Comparison of ENCODE assay signal across 12 cellular contexts in genomic region chr13:49869514-49869913, GRCh38.
DNase-seq lines count a peak whose midpoint lies in the region; ATAC-seq and TF ChIP-seq lines count a peak whose summit lies in the region.
"Had no signal": no experiment of that assay in that cellular context is flagged by ENCODE, and none has a peak within 500 bp of the region (broad histone marks: within the 10 kb centered on the region; RNA-seq: fewer than 3 reads in every experiment).

No MANE protein-coding gene starts in this region.

- H3K4me3 Mint-ChIP-seq in natural killer cell, result no peak overlapping the region
- H3K4me3 Mint-ChIP-seq: stimulated activated naive CD8-positive, alpha-beta T cell treated with anti-CD3 and anti-CD28 coated beads, Interleukin-15, Interleukin-2, amounts not matched to agents 100 ng/mL and 50 ng/mL, for 24 hours had no signal

- no peaks in the 10 kb centered on the region for H3K4me1 Mint-ChIP-seq in natural killer cell

- no peaks in the 10 kb centered on the region for H4K20me1 ChIP-seq in OCI-LY1 (ENCODE audit: insufficient read depth, low read length)

- no peak for TF ChIP-seq POLR2A in erythroblast (IDR thresholded peaks at IDR 0.05; ENCODE audit: low read length)

- no peaks in the 10 kb centered on the region for H3K9me2 ChIP-seq in OCI-LY1 (ENCODE audit: low read depth, low read length)

- H3K36me3 Mint-ChIP-seq in natural killer cell, result no peaks in the 10 kb centered on the region

- no peak overlapping the region for H3K27ac ChIP-seq in OCI-LY1 (ENCODE audit: low read depth, low read length, poor library complexity, severe bottlenecking)

- H3K4me3 ChIP-seq in OCI-LY1 (ENCODE audit: low read depth, low read length, poor library complexity, severe bottlenecking) (no peak overlapping the region), retinal pigment epithelial cell (ENCODE audit: low read length) (no peak overlapping the region)

- no peak overlapping the region for H2AFZ ChIP-seq in OCI-LY1 (ENCODE audit: low read length)

- peak; percentile 61 for DNase-seq in NCI-H82 (lab: John Stamatoyannopoulos, UW)
- no peak for DNase-seq in NCI-H82 treated with DMSO at 0.1 percent for 48 hours (lab: John Stamatoyannopoulos, UW; ENCODE audit: unreplicated experiment)
- DNase-seq in erythroblast (lab: John Stamatoyannopoulos, UW), result peak; percentile 6 to 28
- DNase-seq in retinal pigment epithelial cell (ENCODE audit: low read depth), result no peak
- DNase-seq in NOMO-1 treated with dmso at 0.1 percent for 144 hours (lab: John Stamatoyannopoulos, UW; ENCODE audit: unreplicated experiment), result no peak
- no peak for DNase-seq in natural killer cell
- DNase-seq: activated effector memory CD4-positive, alpha-beta T cell treated with Interleukin-2 at 50 U/mL for 16 hours; C1 segment of cervical spinal cord had no signal

- H3K4me2 ChIP-seq in OCI-LY1 (ENCODE audit: low read length), result no peak overlapping the region

- H3K4me1 ChIP-seq in OCI-LY1 (ENCODE audit: insufficient read depth, low read length, severe bottlenecking), result no peaks in the 10 kb centered on the region

- H3K9ac ChIP-seq in OCI-LY1 (ENCODE audit: low read length), result no peak overlapping the region

- H3K9me3 Mint-ChIP-seq in natural killer cell, result no peaks in the 10 kb centered on the region

- H3K79me2 ChIP-seq in OCI-LY1 (ENCODE audit: insufficient read depth, low read length), result no peaks in the 10 kb centered on the region

- no peaks in the 10 kb centered on the region for H3F3A ChIP-seq in OCI-LY1 (ENCODE audit: insufficient read depth, low read length)

- no peak overlapping the region for H3K27ac Mint-ChIP-seq in natural killer cell
- H3K27ac Mint-ChIP-seq: stimulated activated naive CD8-positive, alpha-beta T cell treated with anti-CD3 and anti-CD28 coated beads, Interleukin-15, Interleukin-2, amounts not matched to agents 100 ng/mL and 50 ng/mL, for 24 hours had no signal

- 0 out of 2 replicates have a peak, but pooled peaks cover 3% of the 10 kb centered on the region for H3K9me3 ChIP-seq in OCI-LY1 (ENCODE audit: low read length)

- intact Hi-C loops in natural killer cell (cut with micrococcal nuclease), result no loop called here

- H3K27me3 ChIP-seq in OCI-LY1 (ENCODE audit: insufficient read depth, low read length), result no peaks in the 10 kb centered on the region

- TF ChIP-seq CTCF in OCI-LY1 (IDR thresholded peaks at IDR 0.05; ENCODE audit: low read length) (peak; percentile 69), retinal pigment epithelial cell (conservative IDR thresholded peaks at IDR 0.05; ENCODE audit: low read depth, low read length) (peak; percentile 53), natural killer cell (IDR thresholded peaks at IDR 0.05) (no peak)

- peaks cover 0 to 3% of the 10 kb centered on the region in 2 donors for H3K27me3 Mint-ChIP-seq in natural killer cell (ENCODE audit: low read depth in 2 of 2)
- H3K27me3 Mint-ChIP-seq: stimulated activated naive CD8-positive, alpha-beta T cell treated with anti-CD3 and anti-CD28 coated beads, Interleukin-15, Interleukin-2, amounts not matched to agents 100 ng/mL and 50 ng/mL, for 24 hours had no signal

- no peaks in the 10 kb centered on the region for H3K36me3 ChIP-seq in OCI-LY1 (ENCODE audit: insufficient read depth, low read length)

- ATAC-seq in HG03457 (IDR thresholded peaks at IDR 0.05; ENCODE audit: unreplicated experiment), result no peak
- ATAC-seq in natural killer cell, result no peak
- ATAC-seq: sciatic nerve had no signal

Comparison
In these comparisons a context has a peak if more than half of its experiments do, and no peak if none do; other contexts are left out.
1. DNase-seq: peak in NCI-H82 (single experiment) and erythroblast (2 of 2); none in NCI-H82 treated with DMSO at 0.1 percent for 48 hours (single experiment), retinal pigment epithelial cell (single experiment), NOMO-1 treated with dmso at 0.1 percent for 144 hours (single experiment) and natural killer cell (single experiment).